In the genomic region with DNA sequence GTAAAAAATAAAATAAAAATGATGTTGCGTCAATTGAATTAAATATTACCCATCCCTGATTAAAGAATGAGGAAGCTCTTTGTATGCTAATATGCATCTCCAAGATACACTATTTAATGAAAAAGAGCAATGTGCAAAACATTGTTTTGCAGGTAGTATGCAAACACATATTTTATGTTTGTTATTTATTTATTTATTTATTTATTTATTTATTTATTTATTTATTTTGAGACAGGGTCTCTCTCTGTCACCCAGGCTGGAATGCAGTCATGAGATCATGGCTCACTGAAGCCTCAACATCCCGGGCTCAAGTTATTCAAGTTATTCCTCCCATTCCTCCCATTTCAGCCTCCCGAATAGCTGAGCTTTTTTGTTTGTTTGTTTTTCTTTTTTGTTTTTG, we compare ENCODE assay signal across 23 cellular contexts. TPM values are rescaled to one million over a fixed set of nuclear protein-coding genes. Genes with fewer than 3 reads are reported as not detected.
"Had no signal": no experiment of that assay in that cellular context is flagged by ENCODE, and none has a peak within 500 bp of the region (broad histone marks: within the 10 kb centered on the region; RNA-seq: fewer than 3 reads in every experiment).

No MANE protein-coding gene starts in this region.

- H3K27me3 ChIP-seq: colonic mucosa, gastrocnemius medialis, heart right ventricle had no signal

- DNase-seq: colonic mucosa; cortex of kidney; effector CD8-positive, alpha-beta T cell; effector memory CD8-positive, alpha-beta T cell; endodermal cell; erythroblast; esophagus squamous epithelium; foreskin fibroblast; gastrocnemius medialis; glutamatergic neuron; heart right ventricle; left cardiac atrium; left lung; left ventricle myocardium superior; lower lobe of right lung; mesenchymal stem cell; mucosa of descending colon; naive B cell had no signal

- FAIRE-seq: endometrium, islet of Langerhans, keratinocyte had no signal

- H3K4me1 ChIP-seq: colonic mucosa, esophagus squamous epithelium, gastrocnemius medialis, heart right ventricle, left lung, lower lobe of right lung had no signal

- H3K36me3 ChIP-seq: colonic mucosa, esophagus squamous epithelium, gastrocnemius medialis, heart right ventricle, left lung, lower lobe of right lung had no signal

- H3K4me3 ChIP-seq: colonic mucosa, esophagus squamous epithelium, gastrocnemius medialis, heart right ventricle, left lung, lower lobe of right lung, mucosa of descending colon had no signal

- ATAC-seq: effector memory CD8-positive, alpha-beta T cell; esophagus mucosa; gastrocnemius medialis; heart right ventricle; left cardiac atrium; left lung; left ventricle myocardium superior; lower lobe of right lung; mucosa of descending colon had no signal

- H3K27ac ChIP-seq: colonic mucosa, epithelial cell of prostate, esophagus squamous epithelium, gastrocnemius medialis, heart right ventricle, left lung, lower lobe of right lung had no signal

- H3K9me3 ChIP-seq: colonic mucosa, esophagus squamous epithelium, gastrocnemius medialis, heart right ventricle, left lung, lower lobe of right lung, mucosa of descending colon had no signal

RNA-seq across cellular contexts. Expression of a gene that starts 7.2 kb away (rescaled TPM):
- polyA plus RNA-seq: keratinocyte had no signal
